Comparison of ENCODE assay signal across 10 cellular contexts in genomic region chr10:117137911-117138642, GRCh38. TPM values are rescaled to one million over a fixed set of nuclear protein-coding genes. Genes with fewer than 3 reads are reported as not detected.
DNase-seq lines count a peak whose midpoint lies in the region; ATAC-seq and TF ChIP-seq lines count a peak whose summit lies in the region.
"Had no signal": no experiment of that assay in that cellular context is flagged by ENCODE, and none has a peak within 500 bp of the region (broad histone marks: within the 10 kb centered on the region; RNA-seq: fewer than 3 reads in every experiment).

VAX1 (minus strand) TSS chr10:117138270; CDS start chr10:117138056, 214 bp downstream.

- H3K9me3 ChIP-seq in adipocyte (ENCODE audit: control insufficient read depth, low read length) (peaks cover 10% of the 10 kb centered on the region), thoracic aorta (no peaks in the 10 kb centered on the region)

- H3K27ac Mint-ChIP-seq in activated T-cell treated with anti-CD3 and anti-CD28 coated beads, Interleukin-2, amount 50 U/mL, for 24 hours = no peak within 1 kb of the TSS

- ATAC-seq in left colon (peak; percentile 19), thoracic aorta (ENCODE audit: insufficient number of reproducible peaks, low FRiP score, low read depth) (no peak), HG03039 (IDR thresholded peaks at IDR 0.05; ENCODE audit: unreplicated experiment) (no peak), sciatic nerve (no peak)

- H3K27me3 ChIP-seq in adipocyte (replicated peaks; ENCODE audit: control insufficient read depth, insufficient read depth, low read length) (peaks cover 68% of the 10 kb centered on the region), thoracic aorta (replicated peaks; ENCODE audit: insufficient read depth) (peaks cover 15% of the 10 kb centered on the region)

- H3K4me1 ChIP-seq in adipocyte (ENCODE audit: control insufficient read depth, insufficient read depth, low read length) (peaks cover 7% of the 10 kb centered on the region), thoracic aorta (ENCODE audit: control insufficient read depth in 1 of 2, low read depth in 2 of 2) (peaks cover 16 to 35% of the 10 kb centered on the region in 2 donors)

- intact Hi-C loops in left colon (cut with DNase I, micrococcal nuclease) (no loop called here), sciatic nerve (cut with DNase I) (no loop called here)

- H3K27me3 Mint-ChIP-seq in activated T-cell treated with anti-CD3 and anti-CD28 coated beads, Interleukin-2, amount 50 U/mL, for 24 hours = peaks cover 85% of the 10 kb centered on the region

- H3K27ac ChIP-seq in thoracic aorta = no peak within 1 kb of the TSS

- H3K36me3 ChIP-seq in adipocyte (ENCODE audit: control insufficient read depth, insufficient read depth, low read length, severe bottlenecking) (no peaks in the 10 kb centered on the region), thoracic aorta (no peaks in the 10 kb centered on the region)

- DNase-seq in activated T-cell treated with anti-CD3 and anti-CD28 coated beads, Interleukin-2, amount 50 U/mL, for 24 hours = no peak
- DNase-seq in activated T-cell treated with anti-CD3 and anti-CD28 coated beads for 4 hours (no peak), adipocyte (ENCODE audit: low read depth) (no peak), left colon (no peak), thoracic aorta (ENCODE audit: low spot score) (no peak), mesenteric fat pad (ENCODE audit: low spot score) (no peak), sciatic nerve (ENCODE audit: low spot score) (no peak)
- DNase-seq: NCI-H2081 treated with DMSO at 0.1 percent for 48 hours had no signal

- H3K9me3 Mint-ChIP-seq in activated T-cell treated with anti-CD3 and anti-CD28 coated beads, Interleukin-2, amount 50 U/mL, for 24 hours = no peaks in the 10 kb centered on the region

- H3K36me3 Mint-ChIP-seq in activated T-cell treated with anti-CD3 and anti-CD28 coated beads, Interleukin-2, amount 50 U/mL, for 24 hours (ENCODE audit: low read depth) = no peaks in the 10 kb centered on the region

- no peak for TF ChIP-seq CTCF in thoracic aorta (IDR thresholded peaks at IDR 0.05)

- peak within 1 kb of the TSS; percentile 64 for H3K4me3 ChIP-seq in adipocyte (ENCODE audit: low read length)
- peak within 1 kb of the TSS; percentile 65 for H3K4me3 ChIP-seq in thoracic aorta

- no peak within 1 kb of the TSS for H3K9ac ChIP-seq in adipocyte (ENCODE audit: low read length)

- peaks cover 28% of the 10 kb centered on the region for H3K4me1 Mint-ChIP-seq in activated T-cell treated with anti-CD3 and anti-CD28 coated beads, Interleukin-2, amount 50 U/mL, for 24 hours (ENCODE audit: low read depth)

- H3K4me3 Mint-ChIP-seq in activated T-cell treated with anti-CD3 and anti-CD28 coated beads, Interleukin-2, amount 50 U/mL, for 24 hours = peak within 1 kb of the TSS; percentile 8

RNA-seq across cellular contexts. Expression of gene VAX1, which starts in this region (rescaled TPM):
- total RNA-seq in left colon = not detected
- not detected for total RNA-seq in thoracic aorta
- total RNA-seq in mesenteric fat pad = not detected
- total RNA-seq in sciatic nerve = not detected
- total RNA-seq: G401 had no signal

Comparison
In these comparisons a context has a peak if more than half of its experiments do, and no peak if none do; other contexts are left out.
1. Peak in ATAC-seq in left colon; RNA of the gene not detected or under 1 TPM.